23 cellular contexts compared by ENCODE assay signal in the genomic region with DNA sequence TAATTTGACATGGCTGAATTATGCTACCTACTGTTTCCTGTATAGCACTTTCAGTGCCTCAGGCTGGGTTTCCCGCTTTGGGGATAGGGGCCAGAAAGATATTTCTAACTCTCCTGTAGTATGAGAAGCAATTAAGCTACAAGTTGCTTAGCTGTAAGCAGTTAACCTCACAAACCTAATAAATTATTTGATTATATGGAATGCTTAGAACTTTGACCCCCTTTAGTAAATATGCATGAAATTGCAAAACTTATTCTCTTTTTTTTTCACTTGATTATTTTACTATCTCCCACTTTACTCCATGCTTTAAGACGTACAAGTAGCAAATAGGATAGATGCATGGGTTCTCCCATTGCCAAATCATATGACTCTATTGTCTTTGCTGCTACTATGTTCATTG.
"Had no signal": no experiment of that assay in that cellular context is flagged by ENCODE, and none has a peak within 500 bp of the region (broad histone marks: within the 10 kb centered on the region; RNA-seq: fewer than 3 reads in every experiment).

No MANE protein-coding gene starts in this region.

- DNase-seq: islet precursor cell; left ventricle myocardium superior; lower lobe of right lung; mammary epithelial cell; mesenchymal stem cell; mucosa of descending colon; naive thymus-derived CD4-positive, alpha-beta T cell; ovary; spleen; stimulated activated CD4-positive, alpha-beta T cell treated with anti-CD3 and anti-CD28 coated beads, Interleukin-4, amount 100 ng/mL, for 24 hours; stimulated activated naive CD4-positive, alpha-beta T cell; tibial artery; trophoblast cell; upper lobe of right lung had no signal

- H3K4me2 ChIP-seq: hepatocyte had no signal

- H3K4me3 ChIP-seq: hepatocyte, lower lobe of right lung, mucosa of descending colon, ovary, right atrium auricular region, skin epidermis, spleen, suprapubic skin, thoracic aorta, tibial artery, upper lobe of right lung had no signal

- H3K79me2 ChIP-seq: hepatocyte had no signal

- H3K36me3 ChIP-seq: lower lobe of right lung, ovary, right atrium auricular region, spleen, suprapubic skin, thoracic aorta, tibial artery, upper lobe of right lung had no signal

- ATAC-seq: left ventricle myocardium superior; lower lobe of right lung; mucosa of descending colon; naive thymus-derived CD4-positive, alpha-beta T cell; natural killer cell treated with Interleukin-12 subunit alpha and Interleukin-12 subunit beta and Interleukin-15 and Interleukin-18, amount 100 ng/mL, for 72 hours; sciatic nerve; stimulated activated effector memory CD8-positive, alpha-beta T cell treated with anti-CD3 and anti-CD28 coated beads, Interleukin-12 subunit alpha, Interleukin-12 subunit beta, amount 100 ng/mL, for 72 hours; upper lobe of right lung had no signal

- H3K4me1 ChIP-seq: lower lobe of right lung, right atrium auricular region, spleen, suprapubic skin, tibial artery, upper lobe of right lung had no signal

- H3K27ac ChIP-seq: hepatocyte, lower lobe of right lung, ovary, right atrium auricular region, skin epidermis, spleen, suprapubic skin, thoracic aorta, tibial artery, upper lobe of right lung had no signal

- H2AFZ ChIP-seq: hepatocyte had no signal

- H3K9me3 ChIP-seq: lower lobe of right lung, mucosa of descending colon, ovary, suprapubic skin, upper lobe of right lung had no signal

- FAIRE-seq: urothelium cell line had no signal

- H3K27me3 ChIP-seq: hepatocyte, ovary, right atrium auricular region, spleen, suprapubic skin, tibial artery, upper lobe of right lung had no signal
